In the genomic region with DNA sequence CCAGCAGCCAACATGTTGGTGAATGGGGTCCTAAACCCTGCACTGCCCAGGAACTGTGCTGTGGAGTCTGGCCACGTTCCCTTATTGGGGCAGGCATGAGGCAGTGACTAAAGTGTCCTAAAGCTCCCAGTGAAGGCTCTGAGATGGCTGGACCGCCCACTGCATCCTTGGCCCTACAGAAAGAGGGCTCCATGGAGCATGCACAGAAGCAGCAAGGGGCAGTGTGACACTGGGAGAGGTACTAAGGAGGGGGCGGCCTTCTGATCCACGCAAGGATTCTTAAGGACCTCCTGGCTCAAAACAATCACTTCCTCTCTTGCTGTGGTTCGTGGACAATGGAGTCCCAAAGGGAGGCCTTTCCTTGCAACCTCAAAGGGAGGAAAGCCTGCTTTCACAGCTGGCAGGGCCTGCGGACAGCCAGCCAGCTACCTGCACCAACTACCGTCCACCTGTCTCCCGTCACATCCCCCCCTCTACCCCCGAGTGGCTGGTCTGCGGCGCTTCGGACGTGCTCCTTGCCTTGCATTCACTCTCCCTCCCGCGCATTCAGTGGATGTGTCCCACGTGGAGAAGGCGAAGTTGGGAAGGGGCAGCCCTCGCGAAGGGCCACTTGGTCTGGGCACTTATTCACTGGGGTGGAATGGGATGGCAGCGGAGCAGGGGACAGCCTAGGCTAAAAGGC, we compare ENCODE assay signal across 8 cellular contexts.
A peak's percentile ranks its signal among the peaks of the same experiment; 100 is the strongest.
DNase-seq lines count a peak whose midpoint lies in the region; ATAC-seq and TF ChIP-seq lines count a peak whose summit lies in the region.

No MANE protein-coding gene starts in this region.

- peak overlapping the region in 1 of 8 donors; percentile 20 for H3K4me3 Mint-ChIP-seq in CD4-positive, alpha-beta memory T cell

- no peak for TF ChIP-seq POLR2A in spleen (IDR thresholded peaks at IDR 0.05)

- no peaks in the 10 kb centered on the region for H3K27me3 ChIP-seq in kidney epithelial cell (ENCODE audit: control insufficient read depth, insufficient read depth, low read length)
- H3K27me3 ChIP-seq in spleen (replicated peaks in 1 of 7) = peaks cover 0 to 28% (median 0%) of the 10 kb centered on the region in 7 donors
- H3K27me3 ChIP-seq in CD4-positive, alpha-beta memory T cell (ENCODE audit: insufficient read depth, low read length) = peaks cover 8% of the 10 kb centered on the region

- H3K27me3 Mint-ChIP-seq in CD4-positive, alpha-beta memory T cell = peaks cover 24 to 47% of the 10 kb centered on the region in 2 donors

- H3K4me1 ChIP-seq in HEK293 (ENCODE audit: control insufficient read depth, insufficient read depth, low read length) = peaks cover 6% of the 10 kb centered on the region; the same call in 1 of the 2 replicates
- peaks cover 11 to 58% (median 40%) of the 10 kb centered on the region in 6 donors for H3K4me1 ChIP-seq in spleen
- no peaks in the 10 kb centered on the region for H3K4me1 ChIP-seq in CD4-positive, alpha-beta memory T cell (ENCODE audit: insufficient read depth, low read length)

- ATAC-seq in GM18502 (IDR thresholded peaks at IDR 0.05; ENCODE audit: poor library complexity, unreplicated experiment) (no peak), GM19023 (IDR thresholded peaks at IDR 0.05; ENCODE audit: unreplicated experiment) (no peak)

- H3K27ac ChIP-seq in HEK293 (ENCODE audit: extremely low read depth, low read depth, low read length) (peak overlapping the region; percentile 9; the same call in 1 of the 2 replicates), caudate nucleus (ENCODE audit: low read depth, low read length) (peak overlapping the region; percentile 74), spleen (peak overlapping the region; percentile 80 to 89 (median 86))
- no peak overlapping the region for H3K27ac ChIP-seq in CD4-positive, alpha-beta memory T cell (ENCODE audit: low read depth, low read length)

- CTCF ChIA-PET in HEK293 (lab: Yijun Ruan, JAX) = no interaction called here
- CTCF ChIA-PET in CD4-positive, alpha-beta memory T cell (lab: Charles Lee; ENCODE audit: partially characterized antibody) = no interaction called here

- TF ChIP-seq CTCF in HEK293 (tag by site-specific recombination; IDR thresholded peaks at IDR 0.05) (peak; percentile 71; the same call in 1 of the 2 replicates), kidney epithelial cell (IDR thresholded peaks at IDR 0.05; ENCODE audit: insufficient read depth, low read length, poor library complexity, severe bottlenecking) (peak; percentile 3), spleen (IDR thresholded peaks at IDR 0.05 in 8 of 11, conservative IDR thresholded peaks at IDR 0.05 in 3 of 11) (no peak)

- intact Hi-C loops in spleen (cut with DNase I; ENCODE audit: low total_unique reads) = no loop called here
- intact Hi-C loops in CD4-positive, alpha-beta memory T cell (cut with micrococcal nuclease) = no loop called here

- H3K9me3 ChIP-seq in HEK293 (ENCODE audit: control insufficient read depth, insufficient read depth, low read depth, low read length) (no peaks in the 10 kb centered on the region), spleen (no peaks in the 10 kb centered on the region)
- no peaks in the 10 kb centered on the region for H3K9me3 ChIP-seq in CD4-positive, alpha-beta memory T cell (ENCODE audit: control insufficient read depth in 1 of 2, low read length in 2 of 2)

- POLR2A ChIA-PET in HEK293 (lab: Yijun Ruan, JAX) = no interaction called here
- POLR2A ChIA-PET in CD4-positive, alpha-beta memory T cell (lab: Charles Lee; ENCODE audit: partially characterized antibody) = no interaction called here

- no peaks in the 10 kb centered on the region for H3K36me3 Mint-ChIP-seq in CD4-positive, alpha-beta memory T cell

- peaks cover 0 to 3% (median 0%) of the 10 kb centered on the region in 8 donors for H3K9me3 Mint-ChIP-seq in CD4-positive, alpha-beta memory T cell

- DNase-seq in caudate nucleus (lab: John Stamatoyannopoulos, UW) (no peak), kidney epithelial cell (ENCODE audit: low read depth) (no peak), spleen (no peak), midbrain (lab: John Stamatoyannopoulos, UW) (no peak)
- no peak for DNase-seq in CD4-positive, alpha-beta memory T cell

- H3K4me3 ChIP-seq in HEK293 (ENCODE audit: low read depth, low read length) (peak overlapping the region; percentile 59), kidney epithelial cell (ENCODE audit: low read depth, low read length) (peak overlapping the region; percentile 67), spleen (peak overlapping the region; percentile 38 to 75 (median 47))
- no peak overlapping the region for H3K4me3 ChIP-seq in CD4-positive, alpha-beta memory T cell (ENCODE audit: low read length in 2 of 2)

- peaks cover 0 to 4% (median 1%) of the 10 kb centered on the region in 4 donors for H3K4me1 Mint-ChIP-seq in CD4-positive, alpha-beta memory T cell

- H3K27ac Mint-ChIP-seq in CD4-positive, alpha-beta memory T cell = no peak overlapping the region

- H3K36me3 ChIP-seq in HEK293 (ENCODE audit: control insufficient read depth in 2 of 2, insufficient read depth in 1 of 2, low read length in 2 of 2) (no peaks in the 10 kb centered on the region), kidney epithelial cell (ENCODE audit: control insufficient read depth, insufficient read depth, low read length) (no peaks in the 10 kb centered on the region), spleen (no peaks in the 10 kb centered on the region)
- no peaks in the 10 kb centered on the region for H3K36me3 ChIP-seq in CD4-positive, alpha-beta memory T cell (ENCODE audit: insufficient read depth, low read length)

- 50 to 69% (median 57%) methylated on average over 17 to 20 of the region's 20 CpGs for WGBS in spleen, 5 donors

TF ChIP-seq in HEK293, 187 proteins besides CTCF, POLR2A, EP300 and RAD21 (continues in another document):
- TF ChIP-seq ZBTB20 (tag by site-specific recombination; IDR thresholded peaks at IDR 0.05) (peak; percentile 45), ZNF571 (tag by site-specific recombination; IDR thresholded peaks at IDR 0.05) (no peak), GLI2 (tag by site-specific recombination; IDR thresholded peaks at IDR 0.05; ENCODE audit: borderline replicate concordance, low read depth) (no peak), ZFP37 (tag by site-specific recombination; IDR thresholded peaks at IDR 0.05) (0 out of 2 replicates have a peak, but pooled peaks have one; percentile 44), ZBTB8A (tag by site-specific recombination; IDR thresholded peaks at IDR 0.05) (peak; percentile 76; the same call in 1 of the 2 replicates), ZNF211 (tag by site-specific recombination; IDR thresholded peaks at IDR 0.05; ENCODE audit: low read depth) (no peak), ZNF394 (tag by site-specific recombination; IDR thresholded peaks at IDR 0.05; ENCODE audit: borderline replicate concordance) (peak; percentile 9; the same call in 1 of the 2 replicates), ZNF514 (tag by site-specific recombination; IDR thresholded peaks at IDR 0.05) (no peak), KLF9 (tag by site-specific recombination; IDR thresholded peaks at IDR 0.05; ENCODE audit: low read depth) (peak; percentile 59; the same call in 1 of the 2 replicates), ZSCAN16 (tag by site-specific recombination; IDR thresholded peaks at IDR 0.05) (0 out of 2 replicates have a peak, but pooled peaks have one; percentile 19), GLIS1 (tag by site-specific recombination; IDR thresholded peaks at IDR 0.05) (peak; percentile 61; the same call in 1 of the 2 replicates), GLIS2 (tag by site-specific recombination; IDR thresholded peaks at IDR 0.05) (peak; percentile 79), ZNF121 (tag by site-specific recombination; IDR thresholded peaks at IDR 0.05) (peak; percentile 81; the same call in 1 of the 2 replicates)
- TF ChIP-seq, protein P1, sequence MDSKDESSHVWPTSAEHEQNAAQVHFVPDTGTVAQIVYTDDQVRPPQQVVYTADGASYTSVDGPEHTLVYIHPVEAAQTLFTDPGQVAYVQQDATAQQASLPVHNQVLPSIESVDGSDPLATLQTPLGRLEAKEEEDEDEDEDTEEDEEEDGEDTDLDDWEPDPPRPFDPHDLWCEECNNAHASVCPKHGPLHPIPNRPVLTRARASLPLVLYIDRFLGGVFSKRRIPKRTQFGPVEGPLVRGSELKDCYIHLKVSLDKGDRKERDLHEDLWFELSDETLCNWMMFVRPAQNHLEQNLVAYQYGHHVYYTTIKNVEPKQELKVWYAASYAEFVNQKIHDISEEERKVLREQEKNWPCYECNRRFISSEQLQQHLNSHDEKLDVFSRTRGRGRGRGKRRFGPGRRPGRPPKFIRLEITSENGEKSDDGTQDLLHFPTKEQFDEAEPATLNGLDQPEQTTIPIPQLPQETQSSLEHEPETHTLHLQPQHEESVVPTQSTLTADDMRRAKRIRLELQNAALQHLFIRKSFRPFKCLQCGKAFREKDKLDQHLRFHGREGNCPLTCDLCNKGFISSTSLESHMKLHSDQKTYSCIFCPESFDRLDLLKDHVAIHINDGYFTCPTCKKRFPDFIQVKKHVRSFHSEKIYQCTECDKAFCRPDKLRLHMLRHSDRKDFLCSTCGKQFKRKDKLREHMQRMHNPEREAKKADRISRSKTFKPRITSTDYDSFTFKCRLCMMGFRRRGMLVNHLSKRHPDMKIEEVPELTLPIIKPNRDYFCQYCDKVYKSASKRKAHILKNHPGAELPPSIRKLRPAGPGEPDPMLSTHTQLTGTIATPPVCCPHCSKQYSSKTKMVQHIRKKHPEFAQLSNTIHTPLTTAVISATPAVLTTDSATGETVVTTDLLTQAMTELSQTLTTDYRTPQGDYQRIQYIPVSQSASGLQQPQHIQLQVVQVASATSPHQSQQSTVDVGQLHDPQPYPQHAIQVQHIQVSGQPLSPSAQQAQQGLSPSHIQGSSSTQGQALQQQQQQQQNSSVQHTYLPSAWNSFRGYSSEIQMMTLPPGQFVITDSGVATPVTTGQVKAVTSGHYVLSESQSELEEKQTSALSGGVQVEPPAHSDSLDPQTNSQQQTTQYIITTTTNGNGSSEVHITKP (tag by site-specific recombination; IDR thresholded peaks at IDR 0.05) = peak; percentile 64
- TF ChIP-seq, protein P2, sequence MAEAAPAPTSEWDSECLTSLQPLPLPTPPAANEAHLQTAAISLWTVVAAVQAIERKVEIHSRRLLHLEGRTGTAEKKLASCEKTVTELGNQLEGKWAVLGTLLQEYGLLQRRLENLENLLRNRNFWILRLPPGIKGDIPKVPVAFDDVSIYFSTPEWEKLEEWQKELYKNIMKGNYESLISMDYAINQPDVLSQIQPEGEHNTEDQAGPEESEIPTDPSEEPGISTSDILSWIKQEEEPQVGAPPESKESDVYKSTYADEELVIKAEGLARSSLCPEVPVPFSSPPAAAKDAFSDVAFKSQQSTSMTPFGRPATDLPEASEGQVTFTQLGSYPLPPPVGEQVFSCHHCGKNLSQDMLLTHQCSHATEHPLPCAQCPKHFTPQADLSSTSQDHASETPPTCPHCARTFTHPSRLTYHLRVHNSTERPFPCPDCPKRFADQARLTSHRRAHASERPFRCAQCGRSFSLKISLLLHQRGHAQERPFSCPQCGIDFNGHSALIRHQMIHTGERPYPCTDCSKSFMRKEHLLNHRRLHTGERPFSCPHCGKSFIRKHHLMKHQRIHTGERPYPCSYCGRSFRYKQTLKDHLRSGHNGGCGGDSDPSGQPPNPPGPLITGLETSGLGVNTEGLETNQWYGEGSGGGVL (tag by site-specific recombination; IDR thresholded peaks at IDR 0.05) = no peak

Comparison
In these comparisons a context has a peak if more than half of its experiments do, and no peak if none do; other contexts are left out.
1. H3K4me3 ChIP-seq: peak in HEK293 (single experiment), kidney epithelial cell (single experiment) and spleen (8 of 8); none in CD4-positive, alpha-beta memory T cell (0 of 2).
2. CTCF ChIP-seq: peak in HEK293 (single experiment) and kidney epithelial cell (single experiment); none in spleen (0 of 11).